22 cellular contexts compared by ENCODE assay signal in the genomic region with DNA sequence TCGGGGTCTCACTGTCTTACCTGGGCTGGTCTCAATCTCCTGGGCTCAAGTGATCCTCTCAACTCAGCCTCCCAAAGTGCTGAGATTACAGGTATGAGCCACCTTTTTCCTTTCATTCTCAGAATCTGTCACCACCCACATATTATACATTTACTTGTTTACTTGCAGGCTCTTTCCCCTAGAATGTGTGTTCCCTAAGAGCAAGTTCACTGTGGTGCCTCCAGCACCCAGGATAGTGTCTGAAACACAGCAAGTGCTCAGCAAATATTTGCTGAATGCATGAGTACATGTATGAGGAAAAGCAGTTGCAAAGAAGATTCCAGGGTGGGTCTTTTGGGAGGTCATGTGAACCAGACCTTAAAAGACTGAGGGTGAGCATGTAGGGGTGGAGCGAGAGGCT.
A peak's percentile ranks its signal among the peaks of the same experiment; 100 is the strongest.
DNase-seq lines count a peak whose midpoint lies in the region; ATAC-seq, FAIRE-seq and TF ChIP-seq lines count a peak whose summit lies in the region.
"Had no signal": no experiment of that assay in that cellular context is flagged by ENCODE, and none has a peak within 500 bp of the region (broad histone marks: within the 10 kb centered on the region; RNA-seq: fewer than 3 reads in every experiment).

No MANE protein-coding gene starts in this region.

- TF ChIP-seq POLR2A in GM12878 (IDR thresholded peaks at IDR 0.05; ENCODE audit: low read depth, low read length), result no peak

- no peaks in the 10 kb centered on the region for H3K36me3 ChIP-seq in CD4-positive, alpha-beta memory T cell (ENCODE audit: insufficient read depth, low read length)
- no peaks in the 10 kb centered on the region for H3K36me3 ChIP-seq in GM12878 (ENCODE audit: control insufficient read depth in 2 of 2, insufficient read depth in 2 of 2, low read length in 1 of 2)
- no peaks in the 10 kb centered on the region for H3K36me3 ChIP-seq in kidney (ENCODE audit: control insufficient read depth in 1 of 2, insufficient read depth in 2 of 2, low read length in 2 of 2)
- no peaks in the 10 kb centered on the region for H3K36me3 ChIP-seq in A673 (ENCODE audit: insufficient read depth, low read length, poor library complexity, severe bottlenecking)
- H3K36me3 ChIP-seq: gastrocnemius medialis had no signal

- peak overlapping the region in 4 of 7 donors; percentile 16 to 59 (median 45) for H3K27ac Mint-ChIP-seq in CD4-positive, alpha-beta memory T cell
- H3K27ac Mint-ChIP-seq: activated naive CD8-positive, alpha-beta T cell treated with anti-CD3 and anti-CD28 coated beads, Interleukin-2, amount 10 ng/mL, durations not matched to agents 7 days and 5 days; nephron progenitor cell had no signal

- no peak overlapping the region for H2AFZ ChIP-seq in GM12878 (ENCODE audit: control insufficient read depth, low read depth, low read length)

- no peak overlapping the region for H3K27ac ChIP-seq in CD4-positive, alpha-beta memory T cell (ENCODE audit: low read depth, low read length)
- H3K27ac ChIP-seq in GM12878 (ENCODE audit: control insufficient read depth, insufficient read depth) (no peak overlapping the region), kidney (ENCODE audit: low read depth in 2 of 2, low read length in 2 of 2) (no peak overlapping the region), A673 (ENCODE audit: low read depth, low read length, poor library complexity, severe bottlenecking) (no peak overlapping the region)
- H3K27ac ChIP-seq: gastrocnemius medialis, psoas muscle had no signal

- H3K9me3 Mint-ChIP-seq in CD4-positive, alpha-beta memory T cell, result no peaks in the 10 kb centered on the region
- H3K9me3 Mint-ChIP-seq: activated naive CD8-positive, alpha-beta T cell treated with anti-CD3 and anti-CD28 coated beads, Interleukin-2, amount 10 ng/mL, durations not matched to agents 7 days and 5 days; nephron progenitor cell had no signal

- WGBS in GM12878 (ENCODE audit: insufficient coverage, insufficient replicate concordance, low lambda C conversion rate, missing lambda C conversion rate), result 27% methylated on average over 2 of the region's 2 CpGs

- no peak for TF ChIP-seq RAD21 in GM12878 (IDR thresholded peaks at IDR 0.05; ENCODE audit: insufficient read depth, low read depth, low read length)

- TF ChIP-seq CTCF in GM12878 (IDR thresholded peaks at IDR 0.05 in 2 of 3, conservative IDR thresholded peaks at IDR 0.05 in 1 of 3; ENCODE audit: control insufficient read depth in 2 of 3, extremely low read depth in 1 of 3, insufficient read depth in 1 of 3, low read depth in 3 of 3, low read length in 3 of 3) (no peak), kidney (IDR thresholded peaks at IDR 0.05; ENCODE audit: borderline replicate concordance, extremely low read depth, insufficient read depth) (no peak), A673 (conservative IDR thresholded peaks at IDR 0.05; ENCODE audit: low read depth, low read length) (no peak)

- no TSS peak for BruUV-seq in GM12878 (replicated peaks; lab: Mats Ljungman, UMichigan)
- BruUV-seq in A673 (replicated peaks; lab: Mats Ljungman, UMichigan), result no TSS peak

- CTCF ChIA-PET in CD4-positive, alpha-beta memory T cell (lab: Charles Lee; ENCODE audit: partially characterized antibody), result interaction anchor here (2.5 kb wide), 1 partner anchor 96 kb away, joined by 7 read pairs; no protein-coding TSS in a partner anchor
- CTCF ChIA-PET in GM12878 (lab: Yijun Ruan, JAX), result interaction anchor here (1.1 kb wide), 1 partner anchor 95 kb away, joined by 3 read pairs; no protein-coding TSS in a partner anchor
- CTCF ChIA-PET in A673 (lab: Charles Lee), result no interaction called here

- FAIRE-seq in GM12878 (lab: Jason Lieb, UNC) (no peak), HTR-8/SVneo (lab: Jason Lieb, UNC) (no peak), kidney (lab: Jason Lieb, UNC) (no peak)
- FAIRE-seq: bronchial epithelial cell, G401.6 had no signal

- no peaks in the 10 kb centered on the region for H3K27me3 ChIP-seq in CD4-positive, alpha-beta memory T cell (ENCODE audit: insufficient read depth, low read length)
- H3K27me3 ChIP-seq in GM12878 (replicated peaks in 1 of 2; ENCODE audit: control insufficient read depth in 2 of 2, insufficient read depth in 2 of 2, low read length in 1 of 2) (no peaks in the 10 kb centered on the region), A673 (replicated peaks; ENCODE audit: insufficient read depth, low read depth, low read length, poor library complexity) (no peaks in the 10 kb centered on the region)
- H3K27me3 ChIP-seq: gastrocnemius medialis had no signal

- SMC1A ChIA-PET in GM12878 (lab: Charles Lee; ENCODE audit: uncharacterized antibody, unreplicated experiment), result interaction anchor here (1.2 to 2.6 kb wide), 3 partner anchors 94 to 602 kb away, joined by 3 to 8 read pairs (median 4); no protein-coding TSS in a partner anchor

- no peaks in the 10 kb centered on the region for H3K79me2 ChIP-seq in GM12878 (ENCODE audit: control insufficient read depth, insufficient read depth, low read length)

- no peaks in the 10 kb centered on the region for H3K4me1 ChIP-seq in CD4-positive, alpha-beta memory T cell (ENCODE audit: insufficient read depth, low read length)
- peaks cover 14% of the 10 kb centered on the region for H3K4me1 ChIP-seq in GM12878 (ENCODE audit: control insufficient read depth, insufficient read depth, low read length)
- no peaks in the 10 kb centered on the region for H3K4me1 ChIP-seq in kidney (ENCODE audit: control insufficient read depth in 1 of 2, insufficient read depth in 1 of 2, low read depth in 1 of 2, low read length in 2 of 2)
- H3K4me1 ChIP-seq in A673 (ENCODE audit: insufficient read depth, low read length, poor library complexity, severe bottlenecking), result no peaks in the 10 kb centered on the region
- H3K4me1 ChIP-seq: gastrocnemius medialis, psoas muscle had no signal

- no peaks in the 10 kb centered on the region for H3K27me3 Mint-ChIP-seq in CD4-positive, alpha-beta memory T cell
- H3K27me3 Mint-ChIP-seq: activated naive CD8-positive, alpha-beta T cell treated with anti-CD3 and anti-CD28 coated beads, Interleukin-2, amount 10 ng/mL, durations not matched to agents 7 days and 5 days had no signal

- ATAC-seq in GM19351 (IDR thresholded peaks at IDR 0.05; ENCODE audit: unreplicated experiment) (peak; percentile 5), HG03025 (IDR thresholded peaks at IDR 0.05; ENCODE audit: low FRiP score, unreplicated experiment) (peak; percentile 12), GM12878 (no peak), GM18520 (IDR thresholded peaks at IDR 0.05; ENCODE audit: unreplicated experiment) (no peak)
- ATAC-seq: gastrocnemius medialis, psoas muscle had no signal

- POLR2A ChIA-PET in CD4-positive, alpha-beta memory T cell (lab: Charles Lee; ENCODE audit: partially characterized antibody), result interaction anchor here (1.2 kb wide), 1 partner anchor 95 kb away, joined by 10 read pairs; no protein-coding TSS in a partner anchor
- POLR2A ChIA-PET in GM12878 (lab: Charles Lee) (no interaction called here), A673 (lab: Charles Lee; ENCODE audit: low non-redundant PET) (no interaction called here)

- RAD21 ChIA-PET in GM12878 (lab: Charles Lee; ENCODE audit: unreplicated experiment), result interaction anchor here (0.7 kb wide), 1 partner anchor 571 kb away, joined by 3 read pairs; no protein-coding TSS in a partner anchor

- no peaks in the 10 kb centered on the region for H4K20me1 ChIP-seq in GM12878 (ENCODE audit: control insufficient read depth, insufficient read depth)

- no peak for TF ChIP-seq EP300 in GM12878 (IDR thresholded peaks at IDR 0.05; ENCODE audit: borderline replicate concordance in 1 of 2, control insufficient read depth in 1 of 2, low read depth in 2 of 2, low read length in 2 of 2)

- in situ Hi-C loops in GM12878 (cut with MboI), result no loop called here

- no peak overlapping the region for H3K4me3 Mint-ChIP-seq in CD4-positive, alpha-beta memory T cell
- H3K4me3 Mint-ChIP-seq: activated naive CD8-positive, alpha-beta T cell treated with anti-CD3 and anti-CD28 coated beads, Interleukin-2, amount 10 ng/mL, durations not matched to agents 7 days and 5 days; nephron progenitor cell had no signal

- DNase-seq in CD4-positive, alpha-beta memory T cell, result no peak
- no peak for DNase-seq in GM12878 (ENCODE audit: low read depth, low spot score)
- DNase-seq in HTR-8/SVneo (ENCODE audit: insufficient read length, low spot score), result no peak
- DNase-seq in kidney, result no peak
- DNase-seq in A673 (ENCODE audit: low spot score), result no peak
- DNase-seq: activated CD4-positive, CD25-positive, alpha-beta regulatory T cell; activated naive CD8-positive, alpha-beta T cell treated with anti-CD3 and anti-CD28 coated beads, Interleukin-2, amount 10 ng/mL, durations not matched to agents 7 days and 5 days; dermis blood vessel endothelial cell; erythroblast; gastrocnemius medialis; kidney glomerular epithelial cell; NCI-H1105; NCI-H524; nephron progenitor cell; psoas muscle; SIG-M5; stimulated activated CD4-positive, alpha-beta T cell treated with anti-CD3 and anti-CD28 coated beads, Interleukin-4, amount 100 ng/mL, for 4 hours had no signal

- H3K36me3 Mint-ChIP-seq in CD4-positive, alpha-beta memory T cell, result no peaks in the 10 kb centered on the region
- H3K36me3 Mint-ChIP-seq: activated naive CD8-positive, alpha-beta T cell treated with anti-CD3 and anti-CD28 coated beads, Interleukin-2, amount 10 ng/mL, durations not matched to agents 7 days and 5 days had no signal

- H3K4me3 ChIP-seq in CD4-positive, alpha-beta memory T cell (ENCODE audit: low read length in 2 of 2), result no peak overlapping the region
- H3K4me3 ChIP-seq in GM12878, result no peak overlapping the region
- no peak overlapping the region for H3K4me3 ChIP-seq in kidney (ENCODE audit: low read length in 2 of 2)
- H3K4me3 ChIP-seq in A673 (ENCODE audit: low read depth, low read length, poor library complexity, severe bottlenecking), result no peak overlapping the region
- H3K4me3 ChIP-seq: gastrocnemius medialis, psoas muscle had no signal

- H3K4me1 Mint-ChIP-seq in CD4-positive, alpha-beta memory T cell, result peaks cover 0 to 3% (median 0%) of the 10 kb centered on the region in 4 donors

- intact Hi-C loops in CD4-positive, alpha-beta memory T cell (cut with micrococcal nuclease), result no loop called here
- intact Hi-C loops in GM12878 (cut with micrococcal nuclease; ENCODE audit: unreplicated experiment) (no loop called here), kidney (cut with DNase I) (no loop called here), A673 (cut with micrococcal nuclease; ENCODE audit: unreplicated experiment) (no loop called here)

- H3K9ac ChIP-seq in GM12878 (ENCODE audit: control insufficient read depth, insufficient read depth, low read length), result no peak overlapping the region
- H3K9ac ChIP-seq in kidney (ENCODE audit: low read length in 2 of 2), result no peak overlapping the region

- peak overlapping the region; percentile 44; the same call in 1 of the 2 replicates for H3K4me2 ChIP-seq in GM12878 (ENCODE audit: control insufficient read depth, insufficient read depth)

- H3K9me3 ChIP-seq in CD4-positive, alpha-beta memory T cell (ENCODE audit: control insufficient read depth in 1 of 2, low read length in 2 of 2), result no peaks in the 10 kb centered on the region
- H3K9me3 ChIP-seq in GM12878 (replicated peaks; ENCODE audit: control insufficient read depth, insufficient read depth, low read length) (no peaks in the 10 kb centered on the region), kidney (ENCODE audit: control insufficient read depth in 1 of 2, low read length in 2 of 2) (no peaks in the 10 kb centered on the region), A673 (ENCODE audit: low read depth, low read length, poor library complexity, severe bottlenecking) (no peaks in the 10 kb centered on the region)
- H3K9me3 ChIP-seq: gastrocnemius medialis, psoas muscle had no signal

Comparison
In these comparisons a context has a peak if more than half of its experiments do, and no peak if none do; other contexts are left out.
1. ATAC-seq: peak in GM19351 (single experiment) and HG03025 (single experiment); none in GM12878 (single experiment) and GM18520 (single experiment).